ENCODE assay signal across 8 cellular contexts in genomic region chr10:97676770-97677581, GRCh38. TPM values are rescaled to one million over a fixed set of nuclear protein-coding genes. Genes with fewer than 3 reads are reported as not detected.
DNase-seq lines count a peak whose midpoint lies in the region; ATAC-seq, FAIRE-seq and TF ChIP-seq lines count a peak whose summit lies in the region.

No MANE protein-coding gene starts in this region.

- no peaks in the 10 kb centered on the region for H3K27me3 Mint-ChIP-seq in activated T-helper 2 cell treated with anti-CD3 and anti-CD28 coated beads, Interferon-gamma antibody, Interleukin-2, Interleukin-4, amounts not matched to agents 10 μg/mL and 5 μg/mL and 100 μg/mL, durations not matched to agents 14 hours and 24 hours and 36 hours (ENCODE audit: low read depth)

- peaks cover 14 to 79% (median 39%) of the 10 kb centered on the region in 3 donors for H3K36me3 ChIP-seq in esophagus squamous epithelium

- TF ChIP-seq POLR2A in A549 (IDR thresholded peaks at IDR 0.05; ENCODE audit: low read length) (no peak), esophagus squamous epithelium (IDR thresholded peaks at IDR 0.05) (no peak)

- no peak overlapping the region for H3K27ac Mint-ChIP-seq in activated T-helper 2 cell treated with anti-CD3 and anti-CD28 coated beads, Interferon-gamma antibody, Interleukin-2, Interleukin-4, amounts not matched to agents 10 μg/mL and 5 μg/mL and 100 μg/mL, durations not matched to agents 14 hours and 24 hours and 36 hours

- no peak overlapping the region for H3K4me3 Mint-ChIP-seq in activated T-helper 2 cell treated with anti-CD3 and anti-CD28 coated beads, Interferon-gamma antibody, Interleukin-2, Interleukin-4, amounts not matched to agents 10 μg/mL and 5 μg/mL and 100 μg/mL, durations not matched to agents 14 hours and 24 hours and 36 hours (ENCODE audit: low read depth)

- H3K4me2 ChIP-seq in A549: no peak overlapping the region

- no peak overlapping the region for H3K4me3 ChIP-seq in A549
- H3K4me3 ChIP-seq in GM12865 (ENCODE audit: low read depth, low read length): no peak overlapping the region
- H3K4me3 ChIP-seq in esophagus squamous epithelium: no peak overlapping the region

- H3K27ac ChIP-seq in A549: peak overlapping the region in 1 of 2 experiments; percentile 38; a peak in 1 of 6 replicates
- H3K27ac ChIP-seq in esophagus squamous epithelium: peak overlapping the region in 2 of 4 donors; percentile 2 to 12

- WGBS in A549 (ENCODE audit: missing lambda C conversion rate): 86% methylated on average over 2 of the region's 2 CpGs
- WGBS in esophagus squamous epithelium, 2 donors: 95% methylated on average over 2 of the region's 2 CpGs; no CpG with 5 or more reads in 1 of the 2 donors

- FAIRE-seq in A549 (lab: Jason Lieb, UNC): no peak

- H3K4me1 ChIP-seq in A549 (peaks cover 26% of the 10 kb centered on the region), esophagus squamous epithelium (peaks cover 0 to 9% (median under 1%) of the 10 kb centered on the region in 3 donors)

- no peaks in the 10 kb centered on the region for H3K9me3 Mint-ChIP-seq in activated T-helper 2 cell treated with anti-CD3 and anti-CD28 coated beads, Interferon-gamma antibody, Interleukin-2, Interleukin-4, amounts not matched to agents 10 μg/mL and 5 μg/mL and 100 μg/mL, durations not matched to agents 14 hours and 24 hours and 36 hours

- POLR2A ChIA-PET in A549 (lab: Yijun Ruan, JAX): interaction anchor here (0.6 to 1.3 kb wide), 2 partner anchors 10 to 37 kb away, joined by 3 to 5 read pairs; partner anchors contain the start of gene AVPI1

- peaks cover 24% of the 10 kb centered on the region for H3K36me3 Mint-ChIP-seq in activated T-helper 2 cell treated with anti-CD3 and anti-CD28 coated beads, Interferon-gamma antibody, Interleukin-2, Interleukin-4, amounts not matched to agents 10 μg/mL and 5 μg/mL and 100 μg/mL, durations not matched to agents 14 hours and 24 hours and 36 hours (ENCODE audit: low read depth)

- peak; percentile 77 to 83 for DNase-seq in A549 (ENCODE audit: low read depth in 1 of 2, low spot score in 1 of 2)
- peak; percentile 66 for DNase-seq in GM12865 (ENCODE audit: low read depth)
- DNase-seq in NCI-H82 treated with DMSO at 0.1 percent for 48 hours (lab: John Stamatoyannopoulos, UW; ENCODE audit: unreplicated experiment): peak; percentile 11
- DNase-seq in activated T-cell treated with anti-CD3 and anti-CD28 coated beads for 4 hours: peak; percentile 41
- DNase-seq in esophagus squamous epithelium (lab: John Stamatoyannopoulos, UW): no peak
- no peak for DNase-seq in omental fat pad (ENCODE audit: low spot score)
- DNase-seq in activated T-helper 2 cell treated with anti-CD3 and anti-CD28 coated beads, Interferon-gamma antibody, Interleukin-2, Interleukin-4, amounts not matched to agents 10 μg/mL and 5 μg/mL and 100 μg/mL, durations not matched to agents 14 hours and 24 hours and 36 hours (ENCODE audit: low spot score): no peak

- CTCF ChIA-PET in A549 (lab: Yijun Ruan, JAX): interaction anchor here (0.6 to 37.6 kb wide), 22 partner anchors 10 to 1701 kb away, joined by 3 to 1127 read pairs (median 4); partner anchors contain the start of genes ANKRD2, AVPI1, MARVELD1 and ZFYVE27

- peak; percentile 91 for TF ChIP-seq CTCF in A549 (IDR thresholded peaks at IDR 0.05)
- TF ChIP-seq CTCF in GM12865 (IDR thresholded peaks at IDR 0.05; ENCODE audit: insufficient read depth, low read depth, low read length, missing control alignments): peak; percentile 88
- peak; percentile 52 to 90 (median 83) for TF ChIP-seq CTCF in esophagus squamous epithelium (IDR thresholded peaks at IDR 0.05)
- no peak for TF ChIP-seq CTCF in omental fat pad (IDR thresholded peaks at IDR 0.05)

- intact Hi-C loops in esophagus squamous epithelium (cut with DNase I): loop anchor here (10.0 kb wide), 1 partner anchor 58 kb away; the partner anchor contains the start of gene ZFYVE27
- intact Hi-C loops in activated T-helper 2 cell treated with anti-CD3 and anti-CD28 coated beads, Interferon-gamma antibody, Interleukin-2, Interleukin-4, amounts not matched to agents 10 μg/mL and 5 μg/mL and 100 μg/mL, durations not matched to agents 14 hours and 24 hours and 36 hours (cut with micrococcal nuclease): no loop called here

- peak; percentile 87 for TF ChIP-seq RAD21 in A549 (conservative IDR thresholded peaks at IDR 0.05 in 1 of 2, IDR thresholded peaks at IDR 0.05 in 1 of 2)

- H3K9me3 ChIP-seq in A549: no peaks in the 10 kb centered on the region
- H3K9me3 ChIP-seq in esophagus squamous epithelium: no peaks in the 10 kb centered on the region

- ATAC-seq in A549 (peak; percentile 57 to 74), HG03045 (IDR thresholded peaks at IDR 0.05; ENCODE audit: unreplicated experiment) (peak; percentile 65), omental fat pad (ENCODE audit: low FRiP score) (peak; percentile 74)

- H3K4me1 Mint-ChIP-seq in activated T-helper 2 cell treated with anti-CD3 and anti-CD28 coated beads, Interferon-gamma antibody, Interleukin-2, Interleukin-4, amounts not matched to agents 10 μg/mL and 5 μg/mL and 100 μg/mL, durations not matched to agents 14 hours and 24 hours and 36 hours (ENCODE audit: low read depth): peaks cover 12% of the 10 kb centered on the region

- H3K27me3 ChIP-seq in esophagus squamous epithelium: no peaks in the 10 kb centered on the region

- TF ChIP-seq EP300 in A549 (IDR thresholded peaks at IDR 0.05): no peak

RNA-seq across cellular contexts. Expression of gene AVPI1, which starts 10.1 kb away (rescaled TPM):
- polyA plus RNA-seq in A549 (2011; rRNA removed) (48.7 and 64.1 TPM in 2 replicates), A549 (2017; fragmentation: RNase III; extraction: RNeasy Plus Mini Kit Qiagen cat#74134 plus additional on column Dnase treatment) (58.4 to 72.3 TPM (median 70.3 TPM) in 3 replicates)
- 66.1 and 88.3 TPM in 2 replicates for polyA plus RNA-seq in A549 (2012; cell fraction: cytosol; rRNA removed)
- polyA plus RNA-seq in A549 (2012; cell fraction: nucleus; rRNA removed): 77.6 and 78.7 TPM in 2 replicates
- polyA minus RNA-seq in A549 (2011; rRNA and poly(A)+ RNA removed): 41.9 and 47.2 TPM in 2 replicates
- total RNA-seq in esophagus squamous epithelium (10 to 100 TPM in 3 of 4 donors, 1 to 10 TPM in 1; 7.7 to 21.7 (median 15.4) TPM), omental fat pad (100 to 1,000 TPM in 2 of 4 donors, 10 to 100 TPM in 2; 17.7 to 195 (median 69.0) TPM)
- 2.3 and 2.4 TPM in 2 replicates for total RNA-seq in activated T-helper 2 cell treated with anti-CD3 and anti-CD28 coated beads, Interferon-gamma antibody, Interleukin-2, Interleukin-4, amounts not matched to agents 10 μg/mL and 5 μg/mL and 100 μg/mL, durations not matched to agents 14 hours and 24 hours and 36 hours

RNA-seq across cellular contexts. Expression of gene PI4K2A, which starts 36.5 kb away (rescaled TPM):
- polyA plus RNA-seq in A549 (2011; rRNA removed): 16.6 and 18.8 TPM in 2 replicates
- polyA plus RNA-seq in A549 (2012; cell fraction: cytosol; rRNA removed): 13.1 and 17.7 TPM in 2 replicates
- polyA plus RNA-seq in A549 (2012; cell fraction: nucleus; rRNA removed): 14.8 and 17.7 TPM in 2 replicates
- polyA plus RNA-seq in A549 (2017; fragmentation: RNase III; extraction: RNeasy Plus Mini Kit Qiagen cat#74134 plus additional on column Dnase treatment): 14.1 to 16.6 TPM (median 14.8 TPM) in 3 replicates
- 11.3 and 11.5 TPM in 2 replicates for polyA minus RNA-seq in A549 (2011; rRNA and poly(A)+ RNA removed)
- 10 to 100 TPM; 14.0 to 29.3 (median 19.6) TPM for total RNA-seq in esophagus squamous epithelium
- total RNA-seq in omental fat pad: 10 to 100 TPM; 11.7 to 33.9 (median 17.8) TPM
- total RNA-seq in activated T-helper 2 cell treated with anti-CD3 and anti-CD28 coated beads, Interferon-gamma antibody, Interleukin-2, Interleukin-4, amounts not matched to agents 10 μg/mL and 5 μg/mL and 100 μg/mL, durations not matched to agents 14 hours and 24 hours and 36 hours: 15.8 and 17.4 TPM in 2 replicates

RNA-seq across cellular contexts. Expression of gene MARVELD1, which starts 36.6 kb away (rescaled TPM):
- 29.1 and 30.9 TPM in 2 replicates for polyA plus RNA-seq in A549 (2011; rRNA removed)
- 24.7 and 37.8 TPM in 2 replicates for polyA plus RNA-seq in A549 (2012; cell fraction: cytosol; rRNA removed)
- 32.9 and 38.3 TPM in 2 replicates for polyA plus RNA-seq in A549 (2012; cell fraction: nucleus; rRNA removed)
- 27.4 to 31.7 TPM (median 31.3 TPM) in 3 replicates for polyA plus RNA-seq in A549 (2017; fragmentation: RNase III; extraction: RNeasy Plus Mini Kit Qiagen cat#74134 plus additional on column Dnase treatment)
- polyA minus RNA-seq in A549 (2011; rRNA and poly(A)+ RNA removed): 18.4 and 18.9 TPM in 2 replicates
- total RNA-seq in esophagus squamous epithelium: 10 to 100 TPM in 2 of 4 donors, 1 to 10 TPM in 2; 4.0 to 20.5 (median 12.3) TPM
- 10 to 100 TPM; 16.7 to 23.0 (median 21.3) TPM for total RNA-seq in omental fat pad
- total RNA-seq in activated T-helper 2 cell treated with anti-CD3 and anti-CD28 coated beads, Interferon-gamma antibody, Interleukin-2, Interleukin-4, amounts not matched to agents 10 μg/mL and 5 μg/mL and 100 μg/mL, durations not matched to agents 14 hours and 24 hours and 36 hours: 5.6 and 6.5 TPM in 2 replicates

RNA-seq across cellular contexts. Expression of gene MORN4, which starts 43.7 kb away (rescaled TPM):
- polyA plus RNA-seq in A549 (2011; rRNA removed): 13.8 and 14.2 TPM in 2 replicates
- polyA plus RNA-seq in A549 (2012; cell fraction: cytosol; rRNA removed): 9.7 and 10.4 TPM in 2 replicates
- polyA plus RNA-seq in A549 (2012; cell fraction: nucleus; rRNA removed): 2.9 and 3.4 TPM in 2 replicates
- polyA plus RNA-seq in A549 (2017; fragmentation: RNase III; extraction: RNeasy Plus Mini Kit Qiagen cat#74134 plus additional on column Dnase treatment): 8.3 to 10.9 TPM (median 8.9 TPM) in 3 replicates
- polyA minus RNA-seq in A549 (2011; rRNA and poly(A)+ RNA removed): 3.2 and 4.2 TPM in 2 replicates
- total RNA-seq in esophagus squamous epithelium: 1 to 10 TPM in 2 of 4 donors, under 1 TPM in 2; 0.34 to 3.6 (median 1.2) TPM
- total RNA-seq in omental fat pad: 1 to 10 TPM in 3 of 4 donors, under 1 TPM in 1; 0.36 to 5.3 (median 2.5) TPM
- total RNA-seq in activated T-helper 2 cell treated with anti-CD3 and anti-CD28 coated beads, Interferon-gamma antibody, Interleukin-2, Interleukin-4, amounts not matched to agents 10 μg/mL and 5 μg/mL and 100 μg/mL, durations not matched to agents 14 hours and 24 hours and 36 hours: 1.8 and 2.9 TPM in 2 replicates

RNA-seq across cellular contexts. Expression of gene ZFYVE27, which starts 60.0 kb away (rescaled TPM):
- 17.1 and 20.2 TPM in 2 replicates for polyA plus RNA-seq in A549 (2011; rRNA removed)
- polyA plus RNA-seq in A549 (2012; cell fraction: cytosol; rRNA removed): 18.3 and 21.1 TPM in 2 replicates
- polyA plus RNA-seq in A549 (2012; cell fraction: nucleus; rRNA removed): 60.5 and 76.0 TPM in 2 replicates
- polyA plus RNA-seq in A549 (2017; fragmentation: RNase III; extraction: RNeasy Plus Mini Kit Qiagen cat#74134 plus additional on column Dnase treatment): 17.1 to 20.1 TPM (median 19.6 TPM) in 3 replicates
- 19.6 and 21.2 TPM in 2 replicates for polyA minus RNA-seq in A549 (2011; rRNA and poly(A)+ RNA removed)
- total RNA-seq in esophagus squamous epithelium: 10 to 100 TPM; 10.1 to 16.0 (median 13.4) TPM
- 10 to 100 TPM; 17.9 to 27.1 (median 20.7) TPM for total RNA-seq in omental fat pad
- 35.0 and 40.2 TPM in 2 replicates for total RNA-seq in activated T-helper 2 cell treated with anti-CD3 and anti-CD28 coated beads, Interferon-gamma antibody, Interleukin-2, Interleukin-4, amounts not matched to agents 10 μg/mL and 5 μg/mL and 100 μg/mL, durations not matched to agents 14 hours and 24 hours and 36 hours

Comparison
In these comparisons a context has a peak if more than half of its experiments do, and no peak if none do; other contexts are left out.
1. DNase-seq: peak in A549 (2 of 2), GM12865 (single experiment), NCI-H82 treated with DMSO at 0.1 percent for 48 hours (single experiment) and activated T-cell treated with anti-CD3 and anti-CD28 coated beads for 4 hours (single experiment); none in esophagus squamous epithelium (single experiment), omental fat pad (single experiment) and activated T-helper 2 cell treated with anti-CD3 and anti-CD28 coated beads, Interferon-gamma antibody, Interleukin-2, Interleukin-4, amounts not matched to agents 10 μg/mL and 5 μg/mL and 100 μg/mL, durations not matched to agents 14 hours and 24 hours and 36 hours (single experiment).
2. CTCF ChIP-seq: peak in A549 (single experiment), GM12865 (single experiment) and esophagus squamous epithelium (6 of 6); none in omental fat pad (0 of 3).
3. Peak in every context shown above with its lines, with median percentiles within 50 percentile points of each other: ATAC-seq.